In the genomic region with DNA sequence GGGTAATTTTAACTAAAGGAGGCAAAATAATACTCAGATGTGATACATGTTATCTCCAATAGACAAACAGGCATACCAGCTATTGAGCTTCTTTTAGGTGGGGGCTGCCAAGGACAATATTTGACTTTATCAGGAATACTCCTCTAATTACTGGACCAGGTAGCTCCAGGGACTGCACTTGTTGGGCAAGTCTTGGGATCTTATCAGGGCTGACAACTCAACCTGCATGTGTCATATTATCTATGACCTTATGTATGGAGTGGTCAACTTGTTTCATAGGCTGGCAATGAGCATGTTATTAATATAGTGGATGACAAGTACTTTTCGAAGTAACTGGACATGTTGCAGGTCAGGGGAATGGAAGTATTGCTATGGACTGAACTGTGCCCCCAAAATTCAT, we compare ENCODE assay signal across 23 cellular contexts.
"Had no signal": no experiment of that assay in that cellular context is flagged by ENCODE, and none has a peak within 500 bp of the region (broad histone marks: within the 10 kb centered on the region; RNA-seq: fewer than 3 reads in every experiment).

No MANE protein-coding gene starts in this region.

- H3K27me3 ChIP-seq: stomach, suprapubic skin, testis, thyroid gland, tibial artery, tibial nerve, transverse colon, upper lobe of left lung, upper lobe of right lung, uterus, vagina had no signal

- H3K9me3 ChIP-seq: suprapubic skin, testis, thyroid gland, vagina had no signal

- H3K4me3 ChIP-seq: stomach, suprapubic skin, testis, thoracic aorta, thyroid gland, tibial artery, tibial nerve, transverse colon, upper lobe of left lung, upper lobe of right lung, uterus, vagina had no signal

- H3K27ac ChIP-seq: stomach, suprapubic skin, testis, thoracic aorta, thyroid gland, tibial artery, tibial nerve, transverse colon, upper lobe of left lung, upper lobe of right lung, uterus, vagina had no signal

- H3K4me1 ChIP-seq: stomach, suprapubic skin, testis, thyroid gland, tibial artery, tibial nerve, transverse colon, upper lobe of left lung, upper lobe of right lung, uterus, vagina had no signal

- DNase-seq: stimulated activated CD4-positive, alpha-beta T cell treated with anti-CD3 and anti-CD28 coated beads, Interleukin-2, amount 100 ng/mL, for 48 hours; stimulated activated CD4-positive, alpha-beta T cell treated with anti-CD3 and anti-CD28 coated beads, Interleukin-4, amount 100 ng/mL, for 1 hour; stimulated activated CD4-positive, alpha-beta T cell treated with anti-CD3 and anti-CD28 coated beads, Interleukin-4, amount 100 ng/mL, for 24 hours; stimulated activated CD4-positive, alpha-beta T cell treated with anti-CD3 and anti-CD28 coated beads, Interleukin-4, amount 100 ng/mL, for 4 hours; stimulated activated CD8-positive, alpha-beta memory T cell treated with anti-CD3 and anti-CD28 coated beads, Interleukin-4, amount 100 ng/mL, for 48 hours; stimulated activated naive B cell treated with anti-CD40 and anti-IgM and Interleukin-4, amounts not matched to agents 10 μg/mL and 1 μg/mL and 100 μg/mL, for 72 hours; stimulated activated naive CD4-positive, alpha-beta T cell; stimulated activated naive CD4-positive, alpha-beta T cell treated with Interleukin-2 at 50 U/mL for 16 hours; stimulated activated naive CD8-positive, alpha-beta T cell treated with anti-CD3 and anti-CD28 coated beads, Interleukin-15, amount 100 ng/mL, for 72 hours; stimulated activated naive CD8-positive, alpha-beta T cell treated with anti-CD3 and anti-CD28 coated beads, Interleukin-15, Interleukin-2, amounts not matched to agents 100 U/mL and 50 U/mL, for 24 hours; stomach; substantia nigra; testis; thyroid gland; tibial artery; transverse colon; upper lobe of left lung; upper lobe of right lung; uterus had no signal

- H3K36me3 ChIP-seq: thyroid gland, upper lobe of right lung, uterus had no signal
